Comparison of ENCODE assay signal across 1 cellular context in the genomic region with DNA sequence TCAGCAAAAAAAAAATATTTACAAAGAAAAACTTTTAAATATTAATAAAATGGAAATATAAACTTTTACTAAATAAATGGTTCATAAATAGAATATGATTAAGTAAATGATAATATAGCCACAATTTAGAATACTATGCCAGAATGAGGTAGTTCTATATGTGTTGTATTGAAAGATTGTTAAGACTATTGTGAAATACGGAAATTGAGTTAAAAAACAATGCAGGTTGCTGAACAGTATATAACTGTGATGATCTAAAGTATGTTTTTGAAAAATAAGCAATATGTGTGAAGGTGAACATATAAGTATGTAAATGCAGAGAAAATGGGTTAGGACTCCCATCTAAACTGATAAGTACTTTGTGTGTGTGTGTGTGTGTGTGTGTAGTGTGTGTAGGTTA.
TF ChIP-seq lines count a peak whose summit lies in the region.

No MANE protein-coding gene starts in this region.

TF ChIP-seq in SK-N-SH treated with all-trans-retinoic acid at 6 μM for 48 hours, 23 proteins besides CTCF, POLR2A, EP300 and RAD21 (continued from another document):
- TF ChIP-seq, protein P1, sequence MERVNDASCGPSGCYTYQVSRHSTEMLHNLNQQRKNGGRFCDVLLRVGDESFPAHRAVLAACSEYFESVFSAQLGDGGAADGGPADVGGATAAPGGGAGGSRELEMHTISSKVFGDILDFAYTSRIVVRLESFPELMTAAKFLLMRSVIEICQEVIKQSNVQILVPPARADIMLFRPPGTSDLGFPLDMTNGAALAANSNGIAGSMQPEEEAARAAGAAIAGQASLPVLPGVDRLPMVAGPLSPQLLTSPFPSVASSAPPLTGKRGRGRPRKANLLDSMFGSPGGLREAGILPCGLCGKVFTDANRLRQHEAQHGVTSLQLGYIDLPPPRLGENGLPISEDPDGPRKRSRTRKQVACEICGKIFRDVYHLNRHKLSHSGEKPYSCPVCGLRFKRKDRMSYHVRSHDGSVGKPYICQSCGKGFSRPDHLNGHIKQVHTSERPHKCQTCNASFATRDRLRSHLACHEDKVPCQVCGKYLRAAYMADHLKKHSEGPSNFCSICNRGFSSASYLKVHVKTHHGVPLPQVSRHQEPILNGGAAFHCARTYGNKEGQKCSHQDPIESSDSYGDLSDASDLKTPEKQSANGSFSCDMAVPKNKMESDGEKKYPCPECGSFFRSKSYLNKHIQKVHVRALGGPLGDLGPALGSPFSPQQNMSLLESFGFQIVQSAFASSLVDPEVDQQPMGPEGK (CRISPR knock-in tag; IDR thresholded peaks at IDR 0.05; ENCODE audit: borderline replicate concordance), result no peak
- TF ChIP-seq CREB5 (CRISPR knock-in tag; IDR thresholded peaks at IDR 0.05; ENCODE audit: low read depth), result no peak
